Comparison of ENCODE assay signal across 22 cellular contexts in the genomic region with DNA sequence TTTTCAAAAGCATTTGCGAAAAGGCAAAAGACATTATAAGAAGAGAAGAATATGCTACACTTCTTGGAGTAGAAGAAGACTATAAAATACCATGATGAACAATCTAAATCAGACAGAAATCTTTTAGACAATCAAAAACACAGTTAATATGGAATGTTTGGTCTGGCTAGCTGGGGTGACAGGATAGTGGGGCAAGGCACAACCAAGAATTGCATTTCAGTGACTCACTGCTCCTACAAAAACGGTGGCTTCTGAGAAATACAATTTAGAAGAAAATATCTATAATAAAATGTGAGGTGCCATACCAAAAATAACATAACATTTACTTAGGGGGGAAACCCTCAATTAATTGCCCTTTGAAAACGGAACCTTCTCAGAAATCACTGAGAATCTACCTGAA.
DNase-seq lines count a peak whose midpoint lies in the region; TF ChIP-seq lines count a peak whose summit lies in the region.
"Had no signal": no experiment of that assay in that cellular context is flagged by ENCODE, and none has a peak within 500 bp of the region (broad histone marks: within the 10 kb centered on the region; RNA-seq: fewer than 3 reads in every experiment).

No MANE protein-coding gene starts in this region.

- peaks cover 22% of the 10 kb centered on the region for H3K4me1 ChIP-seq in adipocyte (ENCODE audit: control insufficient read depth, insufficient read depth, low read length)
- H3K4me1 ChIP-seq: adrenal gland, spleen had no signal

- H3K9ac ChIP-seq in adipocyte (ENCODE audit: low read length), result peak overlapping the region; percentile 30

- H3K27me3 Mint-ChIP-seq in HFFc6 (ENCODE audit: insufficient read depth), result no peaks in the 10 kb centered on the region

- no peak for TF ChIP-seq CTCF in HFFc6 (IDR thresholded peaks at IDR 0.05)
- no peak for TF ChIP-seq CTCF in fibroblast of the aortic adventitia (IDR thresholded peaks at IDR 0.05; ENCODE audit: insufficient read depth, low read length)

- H3K9me3 Mint-ChIP-seq in HFFc6, result peaks cover 5% of the 10 kb centered on the region; the same call in 1 of the 2 replicates

- H3K4me3 ChIP-seq in adipocyte (ENCODE audit: low read length) (no peak overlapping the region), fibroblast of the aortic adventitia (ENCODE audit: low read depth, low read length) (no peak overlapping the region)
- H3K4me3 ChIP-seq: adrenal gland, cardiac muscle cell, dorsolateral prefrontal cortex, lung, spleen had no signal

- H3K27ac Mint-ChIP-seq in HFFc6, result peak overlapping the region; percentile 79
- H3K27ac Mint-ChIP-seq: activated CD8-positive, alpha-beta T cell treated with anti-CD3 and anti-CD28 coated beads, Interleukin-2, amount 10 ng/mL, durations not matched to agents 7 days and 5 days had no signal

- DNase-seq in HFFc6 (peak; percentile 60), adipocyte (ENCODE audit: low read depth) (peak; percentile 65), fibroblast of the aortic adventitia (ENCODE audit: low read depth) (peak; percentile 47), HK-2 (ENCODE audit: unreplicated experiment) (no peak), NCI-H1417 (lab: John Stamatoyannopoulos, UW) (no peak), NCI-H1930 (lab: John Stamatoyannopoulos, UW) (no peak)
- DNase-seq in stimulated activated naive CD4-positive, alpha-beta T cell treated with Interleukin-2 at 50 U/mL for 16 hours (lab: John Stamatoyannopoulos, UW), result no peak
- DNase-seq: activated CD4-positive, CD25-positive, alpha-beta regulatory T cell treated with anti-CD3 and anti-CD28 coated beads, Interleukin-2, amount 50 U/mL, for 72 hours; activated CD8-positive, alpha-beta T cell treated with anti-CD3 and anti-CD28 coated beads, Interleukin-2, amount 10 ng/mL, durations not matched to agents 7 days and 5 days; activated gamma-delta T cell; adrenal gland; DMS79; dorsolateral prefrontal cortex; GOT3; NCI-H1694 treated with DMSO at 0.1 percent for 48 hours; Right ventricle myocardium superior; spleen; stimulated activated CD4-positive, alpha-beta T cell treated with anti-CD3 and anti-CD28 coated beads, Interleukin-4, amount 100 ng/mL, for 24 hours; stimulated activated naive CD8-positive, alpha-beta T cell treated with anti-CD3 and anti-CD28 coated beads, Interleukin-15, Interleukin-2, amounts not matched to agents 100 U/mL and 50 U/mL, for 24 hours had no signal

- peak overlapping the region; percentile 18 for H3K4me3 Mint-ChIP-seq in HFFc6
- H3K4me3 Mint-ChIP-seq: activated CD8-positive, alpha-beta T cell treated with anti-CD3 and anti-CD28 coated beads, Interleukin-2, amount 10 ng/mL, durations not matched to agents 7 days and 5 days had no signal

- no peaks in the 10 kb centered on the region for H3K9me3 ChIP-seq in adipocyte (ENCODE audit: control insufficient read depth, low read length)
- H3K9me3 ChIP-seq: adrenal gland, neutrophil had no signal

- H3K4me1 Mint-ChIP-seq in HFFc6 (ENCODE audit: low read depth), result no peaks in the 10 kb centered on the region; the same call in none of the 2 replicates

- H3K27me3 ChIP-seq in adipocyte (replicated peaks; ENCODE audit: control insufficient read depth, insufficient read depth, low read length), result no peaks in the 10 kb centered on the region
- H3K27me3 ChIP-seq: adrenal gland, cardiac muscle cell, neutrophil, spleen had no signal

- H3K36me3 ChIP-seq in adipocyte (ENCODE audit: control insufficient read depth, insufficient read depth, low read length, severe bottlenecking), result no peaks in the 10 kb centered on the region
- H3K36me3 ChIP-seq: adrenal gland, cardiac muscle cell, neutrophil, spleen had no signal

- H3K36me3 Mint-ChIP-seq in HFFc6 (ENCODE audit: low read depth), result peaks cover 5% of the 10 kb centered on the region; the same call in 1 of the 2 replicates

Comparison
In these comparisons a context has a peak if more than half of its experiments do, and no peak if none do; other contexts are left out.
1. DNase-seq: peak in HFFc6 (single experiment), adipocyte (single experiment) and fibroblast of the aortic adventitia (single experiment); none in stimulated activated naive CD4-positive, alpha-beta T cell treated with Interleukin-2 at 50 U/mL for 16 hours (single experiment), HK-2 (single experiment), NCI-H1417 (0 of 3) and NCI-H1930 (0 of 2).